ENCODE assay signal across 1 cellular context in genomic region chr1:37721565-37721964, GRCh38.
TF ChIP-seq lines count a peak whose summit lies in the region.

No MANE protein-coding gene starts in this region.

TF ChIP-seq in IMR-90, 13 proteins besides CTCF, POLR2A, EP300 and RAD21:
- TF ChIP-seq ELK1 (IDR thresholded peaks at IDR 0.05; ENCODE audit: borderline replicate concordance, low read depth, low read length) (no peak), USF2 (IDR thresholded peaks at IDR 0.05; ENCODE audit: low read depth, low read length) (no peak), MXI1 (IDR thresholded peaks at IDR 0.05; ENCODE audit: borderline replicate concordance, low read depth, low read length) (no peak), RFX5 (IDR thresholded peaks at IDR 0.05; ENCODE audit: low read depth, low read length) (no peak), FOS (IDR thresholded peaks at IDR 0.05; ENCODE audit: low read depth, low read length) (no peak), MAFK (IDR thresholded peaks at IDR 0.05; ENCODE audit: low read depth, low read length) (no peak), BHLHE40 (IDR thresholded peaks at IDR 0.05; ENCODE audit: low read depth, low read length) (no peak), MAZ (IDR thresholded peaks at IDR 0.05; ENCODE audit: borderline replicate concordance, low read depth, low read length) (no peak), CEBPB (IDR thresholded peaks at IDR 0.05; ENCODE audit: low read depth, low read length) (no peak), CHD1 (IDR thresholded peaks at IDR 0.05; ENCODE audit: low read depth, low read length) (no peak), SMC3 (IDR thresholded peaks at IDR 0.05; ENCODE audit: low read depth, low read length) (no peak), RCOR1 (IDR thresholded peaks at IDR 0.05; ENCODE audit: insufficient replicate concordance, low read length) (no peak), NFE2L2 (IDR thresholded peaks at IDR 0.05; ENCODE audit: low read depth, low read length) (no peak)
